ENCODE assay signal across 28 cellular contexts in genomic region chr6:38836585-38836984, GRCh38.
"Had no signal": no experiment of that assay in that cellular context is flagged by ENCODE, and none has a peak within 500 bp of the region (broad histone marks: within the 10 kb centered on the region; RNA-seq: fewer than 3 reads in every experiment).

No MANE protein-coding gene starts in this region.

- H3K27ac Mint-ChIP-seq: activated B cell treated with CpG ODN at 0.5 μM for 24 hours; activated CD8-positive, alpha-beta T cell treated with anti-CD3 and anti-CD28 coated beads for 36 hours; activated naive CD8-positive, alpha-beta T cell; activated T-helper 17 cell treated with anti-CD3 and anti-CD28 coated beads, Interleukin-2, amount 50 U/mL, for 72 hours had no signal

- H3K36me3 ChIP-seq: brain microvascular endothelial cell, colonic mucosa, esophagus squamous epithelium, gastroesophageal sphincter had no signal

- H3K9me3 ChIP-seq: colonic mucosa, esophagus squamous epithelium, gastroesophageal sphincter had no signal

- H3K4me1 Mint-ChIP-seq: activated B cell treated with CpG ODN at 0.5 μM for 24 hours; activated T-helper 17 cell treated with anti-CD3 and anti-CD28 coated beads, Interleukin-2, amount 50 U/mL, for 72 hours had no signal

- H3K27ac ChIP-seq: brain microvascular endothelial cell, colonic mucosa, epithelial cell of prostate, esophagus squamous epithelium, gastroesophageal sphincter, VCaP had no signal

- H3K36me3 Mint-ChIP-seq: activated naive CD8-positive, alpha-beta T cell had no signal

- H3K9me3 Mint-ChIP-seq: activated B cell treated with CpG ODN at 0.5 μM for 24 hours; activated CD8-positive, alpha-beta T cell treated with anti-CD3 and anti-CD28 coated beads for 36 hours; activated T-cell treated with anti-CD3 and anti-CD28 coated beads, Interleukin-2, amount 50 U/mL, for 4 hours; activated T-helper 17 cell treated with anti-CD3 and anti-CD28 coated beads, Interleukin-2, amount 50 U/mL, for 72 hours had no signal

- H3K4me3 ChIP-seq: colonic mucosa, esophagus squamous epithelium, gastroesophageal sphincter had no signal

- H3K4me3 Mint-ChIP-seq: activated B cell treated with CpG ODN at 0.5 μM for 24 hours; activated CD8-positive, alpha-beta T cell treated with anti-CD3 and anti-CD28 coated beads for 36 hours; activated naive CD8-positive, alpha-beta T cell; activated T-cell treated with anti-CD3 and anti-CD28 coated beads, Interleukin-2, amount 50 U/mL, for 4 hours; activated T-helper 17 cell treated with anti-CD3 and anti-CD28 coated beads, Interleukin-2, amount 50 U/mL, for 72 hours had no signal

- H3K4me1 ChIP-seq: colonic mucosa, esophagus squamous epithelium, gastroesophageal sphincter had no signal

- H3K27me3 ChIP-seq: brain microvascular endothelial cell, colonic mucosa, esophagus squamous epithelium, gastroesophageal sphincter had no signal

- DNase-seq: activated B cell treated with CpG ODN at 0.5 μM for 24 hours; activated CD4-positive, alpha-beta T cell treated with anti-CD3 and anti-CD28 coated beads for 48 hours; activated CD4-positive, alpha-beta T cell treated with anti-CD3 and anti-CD28 coated beads, Interleukin-2, amount 50 U/mL, for 1 hour; activated CD4-positive, alpha-beta T cell treated with anti-CD3 and anti-CD28 coated beads, Interleukin-2, amount 50 U/mL, for 48 hours; activated CD8-positive, alpha-beta memory T cell treated with anti-CD3 and anti-CD28 coated beads for 24 hours; activated CD8-positive, alpha-beta T cell treated with anti-CD3 and anti-CD28 coated beads for 36 hours; activated effector memory CD4-positive, alpha-beta T cell treated with Interleukin-2 at 50 U/mL for 16 hours; activated gamma-delta T cell treated with Interleukin-2 at 50 U/mL for 16 hours; activated naive CD4-positive, alpha-beta T cell treated with anti-CD3 and anti-CD28 coated beads, Interleukin-2, amount 50 U/mL, for 16 hours; activated naive CD4-positive, alpha-beta T cell treated with Interleukin-2 at 50 U/mL for 16 hours; activated T-cell treated with anti-CD3 and anti-CD28 coated beads, Interleukin-2, amount 50 U/mL, for 4 hours; amniotic stem cell; anterior cingulate cortex; brain microvascular endothelial cell; caudate nucleus; cerebellar nuclear complex; colonic mucosa; effector CD8-positive, alpha-beta T cell; esophagus squamous epithelium; foreskin melanocyte; head of caudate nucleus; T-helper 2 cell had no signal

- H3K27me3 Mint-ChIP-seq: activated B cell treated with CpG ODN at 0.5 μM for 24 hours had no signal

- ATAC-seq: activated CD4-positive, CD25-positive, alpha-beta regulatory T cell treated with anti-CD3 and anti-CD28 coated beads, Interleukin-2, amount 50 U/mL, for 24 hours; activated CD8-positive, alpha-beta T cell treated with anti-CD3 and anti-CD28 coated beads for 36 hours; activated T-cell treated with anti-CD3 and anti-CD28 coated beads, Interleukin-2, amount 50 U/mL, for 4 hours; activated T-helper 17 cell treated with anti-CD3 and anti-CD28 coated beads, Interleukin-2, amount 50 U/mL, for 72 hours; gastroesophageal sphincter had no signal
